4 cellular contexts compared by ENCODE assay signal in genomic region chr10:50596897-50597296, GRCh38.
"Had no signal": no experiment of that assay in that cellular context is flagged by ENCODE, and none has a peak within 500 bp of the region (broad histone marks: within the 10 kb centered on the region; RNA-seq: fewer than 3 reads in every experiment).

No MANE protein-coding gene starts in this region.

- H2AFZ ChIP-seq: GM23248 had no signal

- ATAC-seq: K562 had no signal

- H3K4me3 Mint-ChIP-seq: H9 had no signal

- H3K27ac ChIP-seq: GM23248 had no signal

- H3K9me3 Mint-ChIP-seq: H9 had no signal

- H3K27ac Mint-ChIP-seq: H9 had no signal

- DNase-seq: GM23248, H9, HCEC 1CT had no signal

- H3K4me3 ChIP-seq: GM23248, K562 had no signal
